Comparison of ENCODE assay signal across 21 cellular contexts in the genomic region with DNA sequence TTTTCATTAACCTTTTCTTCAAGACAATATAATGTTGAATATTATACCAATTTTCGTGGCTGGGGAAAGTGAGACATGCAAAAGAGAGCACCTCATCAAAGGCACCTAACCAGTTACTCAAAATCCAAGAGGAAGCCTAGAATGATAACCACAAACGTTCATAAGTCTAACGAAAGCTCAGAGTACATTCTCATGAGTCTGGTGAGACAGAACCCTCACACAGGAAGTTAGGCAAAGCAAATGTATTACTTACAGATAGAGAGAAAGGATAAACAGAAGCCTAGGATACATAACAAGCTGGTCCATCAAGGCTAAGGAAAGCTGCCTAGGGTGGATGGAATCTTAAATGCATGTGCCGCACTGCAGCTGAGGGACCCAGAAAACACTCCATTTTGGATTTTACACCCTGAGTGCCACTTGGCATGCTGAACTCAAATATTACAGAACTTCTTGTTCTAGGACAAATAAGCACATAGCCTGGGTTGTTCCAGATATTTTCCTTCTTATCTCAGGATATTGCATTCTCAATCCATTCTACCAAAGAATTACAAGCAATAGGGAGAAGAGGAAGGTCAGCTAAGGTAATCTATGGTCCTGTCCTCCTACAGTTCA.
DNase-seq lines count a peak whose midpoint lies in the region; ATAC-seq, FAIRE-seq and TF ChIP-seq lines count a peak whose summit lies in the region.
"Had no signal": no experiment of that assay in that cellular context is flagged by ENCODE, and none has a peak within 500 bp of the region (broad histone marks: within the 10 kb centered on the region; RNA-seq: fewer than 3 reads in every experiment).

No MANE protein-coding gene starts in this region.

- H3K36me3 Mint-ChIP-seq in immature natural killer cell: no peaks in the 10 kb centered on the region
- H3K36me3 Mint-ChIP-seq: activated naive CD4-positive, alpha-beta T cell treated with anti-CD3 and anti-CD28 coated beads, Interleukin-2, amount 50 U/mL, for 24 hours; natural killer cell treated with Interleukin-12 subunit alpha and Interleukin-12 subunit beta and Interleukin-15 and Interleukin-18, amount 100 ng/mL, for 72 hours had no signal

- TF ChIP-seq CTCF in right atrium auricular region (IDR thresholded peaks at IDR 0.05): no peak
- TF ChIP-seq CTCF in MM.1S (IDR thresholded peaks at IDR 0.05; ENCODE audit: low read length): no peak
- TF ChIP-seq CTCF in fibroblast of lung (conservative IDR thresholded peaks at IDR 0.05 in 1 of 2, IDR thresholded peaks at IDR 0.05 in 1 of 2; ENCODE audit: low read depth in 1 of 2, low read length in 2 of 2): no peak
- TF ChIP-seq CTCF in suprapubic skin (IDR thresholded peaks at IDR 0.05): no peak

- no peak overlapping the region for H3K4me3 ChIP-seq in right atrium auricular region
- no peak overlapping the region for H3K4me3 ChIP-seq in MM.1S (ENCODE audit: low read length)
- H3K4me3 ChIP-seq in fibroblast of lung (replicated peaks in 1 of 4; ENCODE audit: control extremely low read depth in 1 of 4, insufficient read depth in 1 of 4, low read depth in 3 of 4, low read length in 4 of 4): no peak overlapping the region
- H3K4me3 ChIP-seq in suprapubic skin: no peak overlapping the region
- H3K4me3 ChIP-seq in small intestine (ENCODE audit: low read depth in 1 of 2, low read length in 2 of 2): no peak overlapping the region
- H3K4me3 ChIP-seq: ascending aorta, BLaER1 had no signal

- DNase-seq in Right ventricle myocardium superior (no peak), right atrium auricular region (ENCODE audit: low spot score) (no peak), MM.1S (peak; percentile 43), fibroblast of lung (ENCODE audit: low read depth in 2 of 2) (peak in 1 of 2 donors; percentile 33), suprapubic skin (ENCODE audit: low spot score in 2 of 2) (no peak), posterior vena cava (ENCODE audit: low spot score) (no peak), immature natural killer cell (no peak), small intestine (no peak)
- DNase-seq: activated CD4-positive, CD25-positive, alpha-beta regulatory T cell treated with anti-CD3 and anti-CD28 coated beads, Interleukin-2, amount 50 U/mL, for 72 hours; Caco-2; effector CD8-positive, alpha-beta T cell; KBM-7; NCI-H2171; posterior cingulate gyrus had no signal

- no peaks in the 10 kb centered on the region for H3K36me3 ChIP-seq in right atrium auricular region
- H3K36me3 ChIP-seq in MM.1S (replicated peaks; ENCODE audit: insufficient read depth, low read length): no peaks in the 10 kb centered on the region
- H3K36me3 ChIP-seq in fibroblast of lung (ENCODE audit: control insufficient read depth, insufficient read depth, low read length): no peaks in the 10 kb centered on the region
- H3K36me3 ChIP-seq in suprapubic skin: no peaks in the 10 kb centered on the region
- H3K36me3 ChIP-seq in small intestine (ENCODE audit: control insufficient read depth in 2 of 2, insufficient read depth in 2 of 2, low read length in 2 of 2): no peaks in the 10 kb centered on the region
- H3K36me3 ChIP-seq: ascending aorta, BLaER1 had no signal

- FAIRE-seq in small intestine (lab: Jason Lieb, UNC): no peak
- FAIRE-seq: GM19239 had no signal

- no peak overlapping the region for H3K27ac Mint-ChIP-seq in immature natural killer cell
- H3K27ac Mint-ChIP-seq: activated naive CD4-positive, alpha-beta T cell treated with anti-CD3 and anti-CD28 coated beads, Interleukin-2, amount 50 U/mL, for 24 hours; activated T-helper 1 cell treated with anti-CD3 and anti-CD28 coated beads, Interleukin-12 subunit alpha, Interleukin-12 subunit beta, Interleukin-2, Interleukin-4 antibody, amounts not matched to agents 30 ng/mL and 10 ng/mL and 1 ng/mL, durations not matched to agents 14 hours and 24 hours and 36 hours; natural killer cell treated with Interleukin-12 subunit alpha and Interleukin-12 subunit beta and Interleukin-15 and Interleukin-18, amount 100 ng/mL, for 72 hours had no signal

- H3K4me3 Mint-ChIP-seq in immature natural killer cell: no peak overlapping the region
- H3K4me3 Mint-ChIP-seq: activated naive CD4-positive, alpha-beta T cell treated with anti-CD3 and anti-CD28 coated beads, Interleukin-2, amount 50 U/mL, for 24 hours; activated T-helper 1 cell treated with anti-CD3 and anti-CD28 coated beads, Interleukin-12 subunit alpha, Interleukin-12 subunit beta, Interleukin-2, Interleukin-4 antibody, amounts not matched to agents 30 ng/mL and 10 ng/mL and 1 ng/mL, durations not matched to agents 14 hours and 24 hours and 36 hours; natural killer cell treated with Interleukin-12 subunit alpha and Interleukin-12 subunit beta and Interleukin-15 and Interleukin-18, amount 100 ng/mL, for 72 hours had no signal

- no peaks in the 10 kb centered on the region for H3K79me2 ChIP-seq in MM.1S (ENCODE audit: low read length)
- no peaks in the 10 kb centered on the region for H3K79me2 ChIP-seq in fibroblast of lung (ENCODE audit: control insufficient read depth, insufficient read depth, low read length)

- H3K9me3 ChIP-seq in right atrium auricular region: no peaks in the 10 kb centered on the region
- H3K9me3 ChIP-seq in MM.1S (replicated peaks; ENCODE audit: insufficient read depth, low read length): no peaks in the 10 kb centered on the region
- H3K9me3 ChIP-seq in fibroblast of lung (ENCODE audit: control insufficient read depth, insufficient read depth, low read depth, low read length): no peaks in the 10 kb centered on the region
- H3K9me3 ChIP-seq in suprapubic skin: no peaks in the 10 kb centered on the region
- no peaks in the 10 kb centered on the region for H3K9me3 ChIP-seq in small intestine (ENCODE audit: control insufficient read depth, low read depth)
- H3K9me3 ChIP-seq: ascending aorta, BLaER1, Caco-2 had no signal

- no peaks in the 10 kb centered on the region for H3K4me1 ChIP-seq in right atrium auricular region
- no peaks in the 10 kb centered on the region for H3K4me1 ChIP-seq in MM.1S (ENCODE audit: low read length)
- no peaks in the 10 kb centered on the region for H3K4me1 ChIP-seq in fibroblast of lung (ENCODE audit: control insufficient read depth, extremely low read depth, insufficient read depth, low read length)
- no peaks in the 10 kb centered on the region for H3K4me1 ChIP-seq in suprapubic skin
- H3K4me1 ChIP-seq in small intestine (ENCODE audit: control insufficient read depth in 2 of 2, insufficient read depth in 1 of 2, low read depth in 1 of 2, low read length in 1 of 2): no peaks in the 10 kb centered on the region
- H3K4me1 ChIP-seq: ascending aorta, BLaER1 had no signal

- no peaks in the 10 kb centered on the region for H4K20me1 ChIP-seq in MM.1S (ENCODE audit: insufficient read depth, low read length)
- no peaks in the 10 kb centered on the region for H4K20me1 ChIP-seq in fibroblast of lung (ENCODE audit: control insufficient read depth, extremely low read depth, insufficient read depth, low read length)
- H4K20me1 ChIP-seq: BLaER1 had no signal

- peak; percentile 45 for ATAC-seq in Right ventricle myocardium superior (ENCODE audit: poor library complexity)
- ATAC-seq: esophagus mucosa; natural killer cell treated with Interleukin-12 subunit alpha and Interleukin-12 subunit beta and Interleukin-15 and Interleukin-18, amount 100 ng/mL, for 72 hours had no signal

- WGBS in suprapubic skin: 69% methylated on average over 4 of the region's 4 CpGs
- 47 to 56% (median 49%) methylated on average over 4 of the region's 4 CpGs for WGBS in small intestine, 3 donors

- no peak overlapping the region for H2AFZ ChIP-seq in MM.1S (ENCODE audit: low read length)
- H2AFZ ChIP-seq in fibroblast of lung (ENCODE audit: low read length): peak overlapping the region; percentile 4

- no peaks in the 10 kb centered on the region for H3F3A ChIP-seq in MM.1S (ENCODE audit: insufficient read depth, low read length)

- no peak for TF ChIP-seq POLR2A in suprapubic skin (IDR thresholded peaks at IDR 0.05)

- no peak overlapping the region for H3K9ac ChIP-seq in MM.1S (ENCODE audit: low read length)
- no peak overlapping the region for H3K9ac ChIP-seq in fibroblast of lung (ENCODE audit: insufficient read depth, low read length)
- H3K9ac ChIP-seq: BLaER1 had no signal

- H3K9me3 Mint-ChIP-seq in immature natural killer cell: peaks cover 2 to 43% (median 8%) of the 10 kb centered on the region in 6 donors
- H3K9me3 Mint-ChIP-seq: activated T-helper 1 cell treated with anti-CD3 and anti-CD28 coated beads, Interleukin-12 subunit alpha, Interleukin-12 subunit beta, Interleukin-2, Interleukin-4 antibody, amounts not matched to agents 30 ng/mL and 10 ng/mL and 1 ng/mL, durations not matched to agents 14 hours and 24 hours and 36 hours had no signal

- H3K4me2 ChIP-seq in MM.1S (ENCODE audit: low read depth, low read length): no peak overlapping the region
- H3K4me2 ChIP-seq in fibroblast of lung (ENCODE audit: extremely low read depth, insufficient read depth, low read length): no peak overlapping the region
- H3K4me2 ChIP-seq: BLaER1 had no signal

- no peaks in the 10 kb centered on the region for H3K27me3 ChIP-seq in right atrium auricular region
- no peaks in the 10 kb centered on the region for H3K27me3 ChIP-seq in MM.1S (replicated peaks; ENCODE audit: insufficient read depth, low read length)
- no peaks in the 10 kb centered on the region for H3K27me3 ChIP-seq in fibroblast of lung (ENCODE audit: control insufficient read depth, insufficient read depth, low read length)
- H3K27me3 ChIP-seq in suprapubic skin: no peaks in the 10 kb centered on the region
- H3K27me3 ChIP-seq in small intestine (ENCODE audit: control insufficient read depth in 2 of 2, insufficient read depth in 2 of 2, low read length in 2 of 2): no peaks in the 10 kb centered on the region
- H3K27me3 ChIP-seq: ascending aorta, BLaER1 had no signal

- no peak overlapping the region for H3K27ac ChIP-seq in right atrium auricular region
- H3K27ac ChIP-seq in MM.1S (ENCODE audit: low read length): no peak overlapping the region
- no peak overlapping the region for H3K27ac ChIP-seq in fibroblast of lung (ENCODE audit: insufficient read depth, low read length)
- H3K27ac ChIP-seq in suprapubic skin: peak overlapping the region; percentile 21
- no peak overlapping the region for H3K27ac ChIP-seq in small intestine (ENCODE audit: low read depth in 1 of 2, low read length in 1 of 2)
- H3K27ac ChIP-seq: ascending aorta, BLaER1 had no signal

- H3K9me2 ChIP-seq in MM.1S (replicated peaks; ENCODE audit: insufficient read depth, low read length): no peaks in the 10 kb centered on the region

- no peaks in the 10 kb centered on the region for H3K4me1 Mint-ChIP-seq in immature natural killer cell
- H3K4me1 Mint-ChIP-seq: activated naive CD4-positive, alpha-beta T cell treated with anti-CD3 and anti-CD28 coated beads, Interleukin-2, amount 50 U/mL, for 24 hours had no signal

- H3K27me3 Mint-ChIP-seq in immature natural killer cell (ENCODE audit: low read depth in 3 of 3): peaks cover 0 to 2% (median 0%) of the 10 kb centered on the region in 3 donors
- H3K27me3 Mint-ChIP-seq: activated naive CD4-positive, alpha-beta T cell treated with anti-CD3 and anti-CD28 coated beads, Interleukin-2, amount 50 U/mL, for 24 hours; natural killer cell treated with Interleukin-12 subunit alpha and Interleukin-12 subunit beta and Interleukin-15 and Interleukin-18, amount 100 ng/mL, for 72 hours had no signal

- intact Hi-C loops in Right ventricle myocardium superior (cut with DNase I): loop anchor here (5.0 kb wide), 1 partner anchor 237 kb away; no protein-coding TSS in a partner anchor
- intact Hi-C loops in posterior vena cava (cut with DNase I): loop anchor here in 1 of 2 donors (5.0 kb wide), 1 partner anchor 237 kb away; no protein-coding TSS in a partner anchor

- TF ChIP-seq EP300 in suprapubic skin (IDR thresholded peaks at IDR 0.05): no peak
